Comparison of ENCODE assay signal across 9 cellular contexts in genomic region chr17:16407911-16408588, GRCh38. TPM values are rescaled to one million over a fixed set of nuclear protein-coding genes. Genes with fewer than 3 reads are reported as not detected.
DNase-seq lines count a peak whose midpoint lies in the region; ATAC-seq, FAIRE-seq and TF ChIP-seq lines count a peak whose summit lies in the region.
"Had no signal": no experiment of that assay in that cellular context is flagged by ENCODE, and none has a peak within 500 bp of the region (broad histone marks: within the 10 kb centered on the region; RNA-seq: fewer than 3 reads in every experiment).

No MANE protein-coding gene starts in this region.

- H3K27me3 Mint-ChIP-seq in astrocyte (ENCODE audit: low read depth, unreplicated experiment) = no peaks in the 10 kb centered on the region

- H4K20me1 ChIP-seq in astrocyte (ENCODE audit: insufficient read depth, low read length) (no peaks in the 10 kb centered on the region), smooth muscle cell (ENCODE audit: low read depth) (no peaks in the 10 kb centered on the region)

- TF ChIP-seq CTCF in astrocyte (IDR thresholded peaks at IDR 0.05; ENCODE audit: insufficient read depth, low read depth, low read length) (no peak), smooth muscle cell (IDR thresholded peaks at IDR 0.05; ENCODE audit: borderline replicate concordance, insufficient read depth, poor library complexity, severe bottlenecking) (no peak)

- no peak overlapping the region for H3K4me3 ChIP-seq in astrocyte (ENCODE audit: insufficient read depth, low read depth, low read length)
- H3K4me3 ChIP-seq in iPS-20b (ENCODE audit: low read length) = peak overlapping the region; percentile 54; the same call in 1 of the 2 replicates
- no peak overlapping the region for H3K4me3 ChIP-seq in smooth muscle cell

- peaks cover 19% of the 10 kb centered on the region for H3F3A ChIP-seq in smooth muscle cell (ENCODE audit: low read depth)

- H3K9me3 Mint-ChIP-seq in astrocyte (ENCODE audit: unreplicated experiment) = no peaks in the 10 kb centered on the region
- H3K9me3 Mint-ChIP-seq: activated naive CD4-positive, alpha-beta T cell treated with anti-CD3 and anti-CD28 coated beads, Interleukin-2, amount 50 U/mL, for 24 hours had no signal

- H3K9me3 ChIP-seq in astrocyte (ENCODE audit: insufficient read depth, low read depth, low read length) = no peaks in the 10 kb centered on the region
- H3K9me3 ChIP-seq in iPS-20b (ENCODE audit: insufficient read depth, low read depth, low read length) = no peaks in the 10 kb centered on the region
- no peaks in the 10 kb centered on the region for H3K9me3 ChIP-seq in smooth muscle cell (replicated peaks; ENCODE audit: low read depth)

- DNase-seq in NCI-H748 (lab: John Stamatoyannopoulos, UW; ENCODE audit: unreplicated experiment) (peak; percentile 72), NCI-H748 treated with DMSO at 0.1 percent for 48 hours (lab: John Stamatoyannopoulos, UW) (no peak), NCI-H1105 treated with DMSO at 0.1 percent for 48 hours (lab: John Stamatoyannopoulos, UW) (peak; percentile 66), astrocyte (ENCODE audit: low read depth) (peak; percentile 26), smooth muscle cell (lab: John Stamatoyannopoulos, UW; ENCODE audit: unreplicated experiment) (no peak), epidermal melanocyte (ENCODE audit: insufficient read length, low spot score) (no peak)

- H2AFZ ChIP-seq in astrocyte (ENCODE audit: low read depth, low read length) = peak overlapping the region; percentile 16
- no peak overlapping the region for H2AFZ ChIP-seq in smooth muscle cell (ENCODE audit: low read depth)

- H3K4me1 ChIP-seq in astrocyte (ENCODE audit: insufficient read depth, low read length) = peaks cover 5% of the 10 kb centered on the region
- peaks cover 7% of the 10 kb centered on the region; the same call in 1 of the 2 replicates for H3K4me1 ChIP-seq in iPS-20b (ENCODE audit: insufficient read depth, low read length)
- no peaks in the 10 kb centered on the region for H3K4me1 ChIP-seq in smooth muscle cell (ENCODE audit: low read depth)

- H3K36me3 ChIP-seq in astrocyte (ENCODE audit: insufficient read depth, low read length) (no peaks in the 10 kb centered on the region), iPS-20b (ENCODE audit: insufficient read depth, low read depth, low read length) (no peaks in the 10 kb centered on the region), smooth muscle cell (ENCODE audit: low read depth) (no peaks in the 10 kb centered on the region)

- H3K4me2 ChIP-seq in astrocyte (ENCODE audit: low read length) (peak overlapping the region; percentile 47), smooth muscle cell (peak overlapping the region; percentile 36)

- 45% methylated on average over 7 of the region's 14 CpGs for WGBS in smooth muscle cell (ENCODE audit: low lambda C conversion rate)

- H3K4me3 Mint-ChIP-seq in astrocyte (ENCODE audit: unreplicated experiment) = no peak overlapping the region

- H3K4me1 Mint-ChIP-seq in astrocyte (ENCODE audit: low read depth, unreplicated experiment) = peaks cover 3% of the 10 kb centered on the region

- peak; percentile 79 for ATAC-seq in HG02588 (IDR thresholded peaks at IDR 0.05; ENCODE audit: unreplicated experiment)

- peak overlapping the region; percentile 10 for H3K27ac Mint-ChIP-seq in astrocyte (ENCODE audit: unreplicated experiment)
- H3K27ac Mint-ChIP-seq: activated naive CD4-positive, alpha-beta T cell treated with anti-CD3 and anti-CD28 coated beads, Interleukin-2, amount 50 U/mL, for 24 hours had no signal

- FAIRE-seq in astrocyte (lab: Jason Lieb, UNC) = no peak

- H3K79me2 ChIP-seq in astrocyte (ENCODE audit: insufficient read depth, low read length) (no peaks in the 10 kb centered on the region), smooth muscle cell (ENCODE audit: low read depth) (no peaks in the 10 kb centered on the region)

- H3K36me3 Mint-ChIP-seq in astrocyte (ENCODE audit: low read depth, unreplicated experiment) = peaks cover 2% of the 10 kb centered on the region
- H3K36me3 Mint-ChIP-seq: activated naive CD4-positive, alpha-beta T cell treated with anti-CD3 and anti-CD28 coated beads, Interleukin-2, amount 50 U/mL, for 24 hours had no signal

- no peak overlapping the region for H3K9ac ChIP-seq in astrocyte (ENCODE audit: low read length)
- H3K9ac ChIP-seq in iPS-20b (ENCODE audit: low read depth, low read length) = peak overlapping the region; percentile 54; the same call in 1 of the 2 replicates
- H3K9ac ChIP-seq in smooth muscle cell (ENCODE audit: low read depth) = no peak overlapping the region

- H3K27me3 ChIP-seq in astrocyte (ENCODE audit: insufficient read depth, low read length) (no peaks in the 10 kb centered on the region), iPS-20b (ENCODE audit: insufficient read depth, low read length) (no peaks in the 10 kb centered on the region), smooth muscle cell (ENCODE audit: low read depth) (no peaks in the 10 kb centered on the region)

- H3K27ac ChIP-seq in astrocyte (ENCODE audit: low read depth, low read length) (no peak overlapping the region), iPS-20b (ENCODE audit: low read length) (peak overlapping the region; percentile 23), smooth muscle cell (ENCODE audit: low read depth) (peak overlapping the region; percentile 39)

RNA-seq across cellular contexts. Expression of gene TRPV2, which starts 7.3 kb away (rescaled TPM):
- total RNA-seq in astrocyte = 0.50 and 0.86 TPM in 2 replicates
- 51.4 and 58.0 TPM in 2 replicates for total RNA-seq in smooth muscle cell
- polyA plus RNA-seq in smooth muscle cell = 65.6 and 92.9 TPM in 2 replicates

RNA-seq across cellular contexts. Expression of gene UBB, which starts 27.2 kb away (rescaled TPM):
- total RNA-seq in astrocyte (1,755 and 1,783 TPM in 2 replicates), smooth muscle cell (1,100 and 1,184 TPM in 2 replicates)
- 2,038 and 2,323 TPM in 2 replicates for polyA plus RNA-seq in smooth muscle cell

RNA-seq across cellular contexts. Expression of gene CENPV, which starts 54.8 kb away (rescaled TPM):
- total RNA-seq in astrocyte (25.1 and 38.8 TPM in 2 replicates), smooth muscle cell (17.5 and 21.2 TPM in 2 replicates)
- polyA plus RNA-seq in smooth muscle cell = 33.9 and 44.5 TPM in 2 replicates

Comparison
In these comparisons a context has a peak if more than half of its experiments do, and no peak if none do; other contexts are left out.
1. DNase-seq: peak in NCI-H748 (single experiment), NCI-H1105 treated with DMSO at 0.1 percent for 48 hours (single experiment) and astrocyte (single experiment); none in NCI-H748 treated with DMSO at 0.1 percent for 48 hours (single experiment), smooth muscle cell (single experiment) and epidermal melanocyte (single experiment).
2. RNA of gene TRPV2, which starts 7.3 kb away (total RNA-seq): 51.4 to 58.0 TPM in smooth muscle cell; 0.50 to 0.86 TPM in astrocyte; every median in the first group is over 10 times any median in the second.